ENCODE assay signal across 1 cellular context in genomic region chr1:30955448-30956015, GRCh38.
TF ChIP-seq lines count a peak whose summit lies in the region.

No MANE protein-coding gene starts in this region.

TF ChIP-seq in A549, 52 proteins besides CTCF, POLR2A, EP300 and RAD21 (continued from another document):
- no peak for TF ChIP-seq SREBF2 (IDR thresholded peaks at IDR 0.05)
TF ChIP-seq in A549: peak in this region for 0.
